In genomic region chr10:82742478-82742877, GRCh38 we compare ENCODE assay signal across 10 cellular contexts.
DNase-seq lines count a peak whose midpoint lies in the region; ATAC-seq and TF ChIP-seq lines count a peak whose summit lies in the region.
"Had no signal": no experiment of that assay in that cellular context is flagged by ENCODE, and none has a peak within 500 bp of the region (broad histone marks: within the 10 kb centered on the region; RNA-seq: fewer than 3 reads in every experiment).

No MANE protein-coding gene starts in this region.

- H2BK12ac ChIP-seq in H9 (ENCODE audit: insufficient read length, low read depth, low read length), result no peak overlapping the region

- no peak overlapping the region for H3K18ac ChIP-seq in H9 (ENCODE audit: insufficient read length, low read depth, low read length)

- H3K4ac ChIP-seq in H9 (ENCODE audit: low read depth, low read length), result no peak overlapping the region

- no peak overlapping the region for H2AK5ac ChIP-seq in H9 (ENCODE audit: insufficient read length, low read length)

- no peak overlapping the region for H3T11ph ChIP-seq in H9 (ENCODE audit: low read length)

- H3K4me2 ChIP-seq in H9 (ENCODE audit: insufficient read depth, insufficient read length, low read length), result no peak overlapping the region

- H3K9me3 ChIP-seq in H9 (ENCODE audit: control insufficient read depth, low read depth, low read length), result no peaks in the 10 kb centered on the region

- no peaks in the 10 kb centered on the region for H4K20me1 ChIP-seq in H9 (ENCODE audit: control insufficient read depth, insufficient read depth, insufficient read length)

- H4K91ac ChIP-seq in H9 (ENCODE audit: insufficient read length, low read depth, low read length), result no peak overlapping the region

- no peaks in the 10 kb centered on the region for H3K27me3 ChIP-seq in H9 (ENCODE audit: insufficient read depth, low read length)

- H4K5ac ChIP-seq in H9 (ENCODE audit: insufficient read length, low read depth, low read length), result no peak overlapping the region

- H2BK120ac ChIP-seq in H9 (ENCODE audit: low read depth, low read length, poor library complexity, severe bottlenecking), result no peak overlapping the region

- H2BK5ac ChIP-seq in H9 (ENCODE audit: insufficient read length, low read length), result no peak overlapping the region

- no peak overlapping the region for H2BK15ac ChIP-seq in H9 (ENCODE audit: low read depth, low read length)

- no peaks in the 10 kb centered on the region for H3K4me1 ChIP-seq in H9 (ENCODE audit: insufficient read depth, low read length)

- no CpG with 5 or more reads among the region's 4 CpGs for WGBS in H9 (ENCODE audit: extremely low coverage, insufficient read length, low lambda C conversion rate)

- no peaks in the 10 kb centered on the region for H3K79me1 ChIP-seq in H9 (ENCODE audit: insufficient read depth, low read depth, low read length, poor library complexity, severe bottlenecking)

- H3K9ac ChIP-seq in H9 (ENCODE audit: extremely low read depth, insufficient read length, low read length), result no peak overlapping the region

- no peak overlapping the region for H3K14ac ChIP-seq in H9 (ENCODE audit: insufficient read depth, low read length)

- no peak overlapping the region for H4K8ac ChIP-seq in H9 (replicated peaks; ENCODE audit: insufficient read length, low read depth, low read length)

- no peak overlapping the region for H2BK20ac ChIP-seq in H9 (ENCODE audit: low read depth, low read length, poor library complexity, severe bottlenecking)

- H3K23me2 ChIP-seq in H9 (ENCODE audit: insufficient read length, low read depth, low read length, poor library complexity, severe bottlenecking), result no peaks in the 10 kb centered on the region

- no peaks in the 10 kb centered on the region for H3K27me3 Mint-ChIP-seq in H9 (ENCODE audit: low read depth)

- no peaks in the 10 kb centered on the region for H3K9me3 Mint-ChIP-seq in H9
- H3K9me3 Mint-ChIP-seq: neural crest cell had no signal

- H3K4me3 ChIP-seq in fibroblast of pulmonary artery (replicated peaks; ENCODE audit: low read depth, low read length), result no peak overlapping the region

- no peak overlapping the region for H2AFZ ChIP-seq in H9 (ENCODE audit: low read length)

- H3K4me1 Mint-ChIP-seq in H9, result peaks cover 19 to 20% of the 10 kb centered on the region in 2 experiments

- TF ChIP-seq CTCF in fibroblast of pulmonary artery (IDR thresholded peaks at IDR 0.05; ENCODE audit: low read length, missing control alignments), result no peak
- TF ChIP-seq CTCF in H9 (conservative IDR thresholded peaks at IDR 0.05), result no peak

- no peak overlapping the region for H3K4me3 Mint-ChIP-seq in H9
- H3K4me3 Mint-ChIP-seq: neural crest cell had no signal

- no peak for ATAC-seq in GM18870 (IDR thresholded peaks at IDR 0.05; ENCODE audit: unreplicated experiment)

- H3K56ac ChIP-seq in H9 (ENCODE audit: insufficient read length, low read depth, low read length), result no peak overlapping the region

- H3K27ac ChIP-seq in H9 (ENCODE audit: insufficient read length, low read depth, low read length), result no peak overlapping the region

- peak; percentile 21 for DNase-seq in HT-29 (ENCODE audit: low spot score)
- DNase-seq in SW 1271 (lab: John Stamatoyannopoulos, UW), result peak; percentile 1 to 67
- DNase-seq in fibroblast of pulmonary artery (ENCODE audit: low read depth), result peak; percentile 73
- peak; percentile 10 for DNase-seq in smooth muscle cell of the brain vasculature (ENCODE audit: low read depth, low spot score)
- DNase-seq in NCI-H128 (lab: John Stamatoyannopoulos, UW; ENCODE audit: unreplicated experiment), result no peak
- no peak for DNase-seq in H9
- DNase-seq: activated naive CD4-positive, alpha-beta T cell treated with anti-CD3 and anti-CD28 coated beads, Interleukin-2, amount 50 U/mL, for 16 hours; effector CD4-positive, alpha-beta T cell had no signal

- H3K27ac Mint-ChIP-seq in H9, result no peak overlapping the region

- no peaks in the 10 kb centered on the region for H3K36me3 Mint-ChIP-seq in H9 (ENCODE audit: insufficient read depth in 1 of 3, low read depth in 3 of 3)

- H3K79me2 ChIP-seq in H9 (ENCODE audit: insufficient read depth, low read length), result no peaks in the 10 kb centered on the region

- no peak overlapping the region for H3K23ac ChIP-seq in H9 (ENCODE audit: insufficient read length, low read depth, low read length)

Comparison
In these comparisons a context has a peak if more than half of its experiments do, and no peak if none do; other contexts are left out.
1. DNase-seq: peak in HT-29 (single experiment), SW 1271 (2 of 2), fibroblast of pulmonary artery (single experiment) and smooth muscle cell of the brain vasculature (single experiment); none in NCI-H128 (single experiment) and H9 (single experiment).